1 cellular context compared by ENCODE assay signal in genomic region chr18:56638232-56639093, GRCh38.
TF ChIP-seq lines count a peak whose summit lies in the region.

TSS of gene TXNL1 (minus strand) at chr18:56638592. CDS start at chr18:56638440, 152 bp downstream.

TF ChIP-seq in HepG2, 621 proteins besides CTCF, POLR2A, EP300 and RAD21 (continued from another document and continues in another):
- TF ChIP-seq TFDP2 (CRISPR knock-in tag; IDR thresholded peaks at IDR 0.05) (peak; percentile 28; the same call in 1 of the 2 replicates), NR0B2 (CRISPR knock-in tag; IDR thresholded peaks at IDR 0.05) (peak; percentile 59; the same call in 1 of the 2 replicates), ZNF101 (CRISPR knock-in tag; IDR thresholded peaks at IDR 0.05; ENCODE audit: borderline replicate concordance, low read depth) (no peak), ZNF224 (CRISPR knock-in tag; IDR thresholded peaks at IDR 0.05) (no peak), ZNF83 (CRISPR knock-in tag; IDR thresholded peaks at IDR 0.05; ENCODE audit: borderline replicate concordance) (0 out of 2 replicates have a peak, but pooled peaks have one; percentile 82), KDM3A (CRISPR knock-in tag; IDR thresholded peaks at IDR 0.05; ENCODE audit: low read depth) (peak; percentile 75; the same call in 1 of the 2 replicates), FOSL2 (CRISPR knock-in tag; IDR thresholded peaks at IDR 0.05) (peak; percentile 70), SOX5 (CRISPR knock-in tag; IDR thresholded peaks at IDR 0.05; ENCODE audit: borderline replicate concordance) (peak; percentile 23; the same call in 1 of the 2 replicates), RXRA (CRISPR knock-in tag; IDR thresholded peaks at IDR 0.05) (peak; percentile 48), TP53 (CRISPR knock-in tag; conservative IDR thresholded peaks at IDR 0.05) (0 out of 2 replicates have a peak, but pooled peaks have one; percentile 16), ZNF326 (CRISPR knock-in tag; IDR thresholded peaks at IDR 0.05; ENCODE audit: borderline replicate concordance) (no peak), ZNF180 (CRISPR knock-in tag; IDR thresholded peaks at IDR 0.05; ENCODE audit: borderline replicate concordance, low read depth) (no peak), ZBTB34 (CRISPR knock-in tag; IDR thresholded peaks at IDR 0.05) (no peak), ZNF44 (CRISPR knock-in tag; IDR thresholded peaks at IDR 0.05) (no peak), NR2F1 (CRISPR knock-in tag; IDR thresholded peaks at IDR 0.05) (no peak), MNT (IDR thresholded peaks at IDR 0.05) (peak; percentile 58; the same call in 1 of the 2 replicates), ZSCAN12 (CRISPR knock-in tag; IDR thresholded peaks at IDR 0.05) (no peak), NFATC3 (CRISPR knock-in tag; IDR thresholded peaks at IDR 0.05) (no peak), TFE3 (CRISPR knock-in tag; IDR thresholded peaks at IDR 0.05) (peak; percentile 79), ZSCAN29 (CRISPR knock-in tag; conservative IDR thresholded peaks at IDR 0.05) (no peak; the same call in 1 of the 2 replicates), KDM6A (CRISPR knock-in tag; IDR thresholded peaks at IDR 0.05; ENCODE audit: low read depth) (no peak), KDM5B (CRISPR knock-in tag; IDR thresholded peaks at IDR 0.05; ENCODE audit: borderline replicate concordance) (peak; percentile 71; the same call in 1 of the 2 replicates), RARA (CRISPR knock-in tag; IDR thresholded peaks at IDR 0.05) (0 out of 2 replicates have a peak, but pooled peaks have one; percentile 7), SOX13 (IDR thresholded peaks at IDR 0.05) (no peak), SOX13 (CRISPR knock-in tag; conservative IDR thresholded peaks at IDR 0.05 in 1 of 2, IDR thresholded peaks at IDR 0.05 in 1 of 2) (peak in 1 of 2 experiments; percentile 48; a peak in 2 of 4 replicates), ZBTB37 (CRISPR knock-in tag; IDR thresholded peaks at IDR 0.05) (no peak), KAT7 (CRISPR knock-in tag; IDR thresholded peaks at IDR 0.05; ENCODE audit: borderline replicate concordance) (0 out of 2 replicates have a peak, but pooled peaks have one; percentile 37), TMF1 (CRISPR knock-in tag; IDR thresholded peaks at IDR 0.05; ENCODE audit: low read depth) (no peak), ATF7 (IDR thresholded peaks at IDR 0.05) (peak; percentile 98), ATF7 (CRISPR knock-in tag; IDR thresholded peaks at IDR 0.05) (peak; percentile 64; the same call in 1 of the 2 replicates), KLF6 (CRISPR knock-in tag; IDR thresholded peaks at IDR 0.05) (0 out of 2 replicates have a peak, but pooled peaks have one; percentile 49), ZIK1 (CRISPR knock-in tag; IDR thresholded peaks at IDR 0.05; ENCODE audit: borderline replicate concordance, low read depth) (no peak), HINFP (CRISPR knock-in tag; IDR thresholded peaks at IDR 0.05; ENCODE audit: low read depth) (no peak), CSRNP1 (CRISPR knock-in tag; IDR thresholded peaks at IDR 0.05) (no peak), ZBTB43 (CRISPR knock-in tag; conservative IDR thresholded peaks at IDR 0.05) (no peak), NFKB2 (CRISPR knock-in tag; IDR thresholded peaks at IDR 0.05; ENCODE audit: borderline replicate concordance) (peak; percentile 60; the same call in 1 of the 2 replicates), ZNF143 (CRISPR knock-in tag; IDR thresholded peaks at IDR 0.05) (peak; percentile 94), ZNF773 (CRISPR knock-in tag; IDR thresholded peaks at IDR 0.05; ENCODE audit: borderline replicate concordance) (no peak), CHD2 (IDR thresholded peaks at IDR 0.05; ENCODE audit: low read depth, low read length) (peak; percentile 91), ZNF841 (CRISPR knock-in tag; IDR thresholded peaks at IDR 0.05; ENCODE audit: borderline replicate concordance) (no peak), ZNF317 (CRISPR knock-in tag; IDR thresholded peaks at IDR 0.05) (peak; percentile 58; the same call in 1 of the 2 replicates), GATAD2A (CRISPR knock-in tag; IDR thresholded peaks at IDR 0.05) (peak; percentile 9; the same call in 1 of the 2 replicates), SNRNP70 (IDR thresholded peaks at IDR 0.05; ENCODE audit: low read depth, low read length) (no peak), NFE2 (CRISPR knock-in tag; IDR thresholded peaks at IDR 0.05) (peak; percentile 70; the same call in 1 of the 2 replicates), ZNF501 (CRISPR knock-in tag; IDR thresholded peaks at IDR 0.05) (peak; percentile 20; the same call in 1 of the 2 replicates), ZNF160 (CRISPR knock-in tag; IDR thresholded peaks at IDR 0.05) (no peak), ETS1 (CRISPR knock-in tag; IDR thresholded peaks at IDR 0.05) (no peak), ZNF772 (CRISPR knock-in tag; IDR thresholded peaks at IDR 0.05) (peak; percentile 66; the same call in 1 of the 2 replicates), SOX6 (IDR thresholded peaks at IDR 0.05) (no peak), SOX6 (CRISPR knock-in tag; IDR thresholded peaks at IDR 0.05) (no peak; the same call in 1 of the 2 replicates), CC2D1A (CRISPR knock-in tag; IDR thresholded peaks at IDR 0.05) (no peak), ZNF674 (CRISPR knock-in tag; IDR thresholded peaks at IDR 0.05; ENCODE audit: low read depth) (0 out of 2 replicates have a peak, but pooled peaks have one; percentile 33), ZBTB7A (CRISPR knock-in tag; IDR thresholded peaks at IDR 0.05) (no peak), BRCA1 (CRISPR knock-in tag; IDR thresholded peaks at IDR 0.05) (no peak), MAFK (conservative IDR thresholded peaks at IDR 0.05 in 1 of 2, IDR thresholded peaks at IDR 0.05 in 1 of 2; ENCODE audit: low read length in 2 of 2) (peak in 1 of 2 experiments; percentile 37; a peak in 2 of 4 replicates), ETV6 (CRISPR knock-in tag; conservative IDR thresholded peaks at IDR 0.05) (no peak), ZNF777 (CRISPR knock-in tag; IDR thresholded peaks at IDR 0.05) (peak; percentile 60), ZMAT5 (CRISPR knock-in tag; IDR thresholded peaks at IDR 0.05; ENCODE audit: borderline replicate concordance, low read depth) (no peak), NRL (CRISPR knock-in tag; IDR thresholded peaks at IDR 0.05; ENCODE audit: borderline replicate concordance) (0 out of 2 replicates have a peak, but pooled peaks have one; percentile 11), SMAD1 (CRISPR knock-in tag; IDR thresholded peaks at IDR 0.05; ENCODE audit: borderline replicate concordance, low read depth) (no peak)
